Comparison of ENCODE assay signal across 27 cellular contexts in the genomic region with DNA sequence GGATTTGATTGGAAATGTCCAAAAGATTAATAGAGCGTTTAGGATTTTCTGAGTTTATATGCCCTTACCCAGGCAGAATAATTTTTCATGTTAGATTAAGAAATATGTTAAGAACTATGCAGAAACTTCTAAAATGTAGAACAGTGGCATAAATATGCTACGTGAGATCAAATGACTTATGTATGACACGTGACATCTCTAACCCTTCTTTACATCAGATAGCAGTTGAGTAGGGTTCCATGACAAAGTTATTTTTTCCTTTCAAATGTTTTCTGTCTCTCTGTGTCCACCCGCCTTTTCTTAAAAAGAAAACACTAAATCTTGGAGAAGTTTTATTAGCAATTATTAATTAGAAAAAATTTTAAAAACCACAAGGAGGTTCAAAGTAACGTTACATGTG.
"Had no signal": no experiment of that assay in that cellular context is flagged by ENCODE, and none has a peak within 500 bp of the region (broad histone marks: within the 10 kb centered on the region; RNA-seq: fewer than 3 reads in every experiment).

No MANE protein-coding gene starts in this region.

- H3K4me1 ChIP-seq: stomach, suprapubic skin, testis, thyroid gland, tibial artery, tibial nerve, transverse colon, upper lobe of left lung, upper lobe of right lung, uterus, vagina had no signal

- H3K27ac ChIP-seq: stomach, suprapubic skin, testis, thoracic aorta, thyroid gland, tibial artery, tibial nerve, transverse colon, upper lobe of left lung, upper lobe of right lung, uterus, vagina had no signal

- DNase-seq: stimulated activated CD4-positive, alpha-beta T cell treated with anti-CD3 and anti-CD28 coated beads, Interleukin-2, amount 100 ng/mL, for 48 hours; stimulated activated CD4-positive, alpha-beta T cell treated with anti-CD3 and anti-CD28 coated beads, Interleukin-4, amount 100 ng/mL, for 1 hour; stimulated activated CD4-positive, alpha-beta T cell treated with anti-CD3 and anti-CD28 coated beads, Interleukin-4, amount 100 ng/mL, for 24 hours; stimulated activated CD4-positive, alpha-beta T cell treated with anti-CD3 and anti-CD28 coated beads, Interleukin-4, amount 100 ng/mL, for 4 hours; stimulated activated CD8-positive, alpha-beta memory T cell treated with anti-CD3 and anti-CD28 coated beads, Interleukin-4, amount 100 ng/mL, for 48 hours; stimulated activated naive B cell treated with anti-CD40 and anti-IgM and Interleukin-4, amounts not matched to agents 10 μg/mL and 1 μg/mL and 100 μg/mL, for 72 hours; stimulated activated naive CD4-positive, alpha-beta T cell; stimulated activated naive CD4-positive, alpha-beta T cell treated with Interleukin-2 at 50 U/mL for 16 hours; stimulated activated naive CD8-positive, alpha-beta T cell treated with anti-CD3 and anti-CD28 coated beads, Interleukin-15, amount 100 ng/mL, for 72 hours; stimulated activated naive CD8-positive, alpha-beta T cell treated with anti-CD3 and anti-CD28 coated beads, Interleukin-15, Interleukin-2, amounts not matched to agents 100 U/mL and 50 U/mL, for 24 hours; stomach; substantia nigra; testis; thyroid gland; tibial artery; transverse colon; trophoblast cell; upper lobe of left lung; upper lobe of right lung; uterus had no signal

- ATAC-seq: stimulated activated effector memory CD8-positive, alpha-beta T cell treated with anti-CD3 and anti-CD28 coated beads, Interleukin-12 subunit alpha, Interleukin-12 subunit beta, amount 100 ng/mL, for 72 hours; stimulated activated memory B cell treated with anti-CD40 and anti-IgM and Interleukin-4, amounts not matched to agents 10 μg/mL and 1 μg/mL and 100 μg/mL, for 72 hours; stimulated activated naive B cell treated with anti-CD40 and anti-IgM and Interleukin-4, amounts not matched to agents 10 μg/mL and 1 μg/mL and 100 μg/mL, for 72 hours; stimulated activated naive CD8-positive, alpha-beta T cell treated with anti-CD3 and anti-CD28 coated beads, Interleukin-15, amount 100 ng/mL, for 72 hours; stimulated activated naive CD8-positive, alpha-beta T cell treated with anti-CD3 and anti-CD28 coated beads, Interleukin-15, Interleukin-2, amounts not matched to agents 100 U/mL and 50 U/mL, for 24 hours; upper lobe of right lung had no signal

- H3K27me3 ChIP-seq: testis, thyroid gland, upper lobe of left lung, upper lobe of right lung, vagina had no signal

- FAIRE-seq: urothelium cell line had no signal

- H3K4me3 ChIP-seq: stomach, suprapubic skin, testis, thoracic aorta, thyroid gland, tibial artery, tibial nerve, transverse colon, upper lobe of left lung, upper lobe of right lung, uterus, vagina had no signal

- H3K9me3 ChIP-seq: stomach, suprapubic skin, testis, thoracic aorta, thyroid gland, tibial artery, tibial nerve, transverse colon, upper lobe of left lung, upper lobe of right lung, uterus, vagina had no signal

- H3K36me3 ChIP-seq: stomach, suprapubic skin, thoracic aorta, thyroid gland, tibial artery, tibial nerve, transverse colon, upper lobe of left lung, upper lobe of right lung, uterus, vagina had no signal
